In the genomic region with DNA sequence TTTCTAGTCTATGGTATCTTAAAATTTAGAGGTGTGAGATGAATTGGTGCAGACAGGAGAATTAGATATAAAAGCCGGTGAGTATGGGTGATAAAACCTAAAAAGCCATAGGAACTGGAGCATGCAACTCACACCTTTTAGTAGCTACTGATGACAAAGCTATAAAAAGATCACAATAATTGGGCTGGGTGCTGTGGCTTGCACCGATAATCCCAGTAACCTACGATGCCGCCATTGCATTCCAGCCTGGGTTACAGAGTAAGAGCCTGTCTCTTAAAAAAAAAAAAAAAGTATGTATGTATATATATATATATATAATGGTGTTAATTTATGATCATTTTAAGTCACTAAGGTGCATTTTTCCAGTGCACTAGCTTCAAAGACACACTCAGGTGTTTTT, we compare ENCODE assay signal across 31 cellular contexts.
"Had no signal": no experiment of that assay in that cellular context is flagged by ENCODE, and none has a peak within 500 bp of the region (broad histone marks: within the 10 kb centered on the region; RNA-seq: fewer than 3 reads in every experiment).

No MANE protein-coding gene starts in this region.

- H3K27ac ChIP-seq: adrenal gland, body of pancreas, coronary artery, dorsolateral prefrontal cortex, gastrocnemius medialis, right atrium auricular region, stomach, thyroid gland, upper lobe of right lung, WERI-Rb-1 had no signal

- H3K4me3 ChIP-seq: adrenal gland, body of pancreas, coronary artery, dorsolateral prefrontal cortex, gastrocnemius medialis, right atrium auricular region, stomach, thyroid gland, upper lobe of right lung had no signal

- H3K4me1 Mint-ChIP-seq: activated naive CD8-positive, alpha-beta T cell treated with anti-CD3 and anti-CD28 coated beads for 36 hours had no signal

- H3K27ac Mint-ChIP-seq: activated CD4-positive, alpha-beta memory T cell treated with anti-CD3 and anti-CD28 coated beads for 36 hours; activated naive CD4-positive, alpha-beta T cell treated with anti-CD3 and anti-CD28 coated beads for 36 hours; activated naive CD8-positive, alpha-beta T cell treated with anti-CD3 and anti-CD28 coated beads for 36 hours; memory B cell; naive thymus-derived CD8-positive, alpha-beta T cell; stimulated activated naive B cell treated with anti-CD40 and anti-IgM and Interleukin-4, amounts not matched to agents 10 μg/mL and 1 μg/mL and 100 μg/mL, for 72 hours had no signal

- H3K36me3 Mint-ChIP-seq: naive thymus-derived CD8-positive, alpha-beta T cell had no signal

- H3K27me3 Mint-ChIP-seq: activated CD4-positive, alpha-beta memory T cell treated with anti-CD3 and anti-CD28 coated beads for 36 hours; activated naive CD8-positive, alpha-beta T cell treated with anti-CD3 and anti-CD28 coated beads for 36 hours; memory B cell; naive thymus-derived CD8-positive, alpha-beta T cell; stimulated activated naive B cell treated with anti-CD40 and anti-IgM and Interleukin-4, amounts not matched to agents 10 μg/mL and 1 μg/mL and 100 μg/mL, for 72 hours had no signal

- H3K4me1 ChIP-seq: adrenal gland, body of pancreas, gastrocnemius medialis, right atrium auricular region, stomach, thyroid gland, upper lobe of right lung had no signal

- ATAC-seq: activated CD4-positive, CD25-positive, alpha-beta regulatory T cell treated with anti-CD3 and anti-CD28 coated beads, Interleukin-2, amount 50 U/mL, for 24 hours; body of pancreas; gastrocnemius medialis; left cardiac atrium; naive thymus-derived CD8-positive, alpha-beta T cell; stimulated activated naive B cell treated with anti-CD40 and anti-IgM and Interleukin-4, amounts not matched to agents 10 μg/mL and 1 μg/mL and 100 μg/mL, for 72 hours; upper lobe of right lung had no signal

- H3K4me3 Mint-ChIP-seq: activated CD4-positive, alpha-beta memory T cell treated with anti-CD3 and anti-CD28 coated beads for 36 hours; activated naive CD4-positive, alpha-beta T cell treated with anti-CD3 and anti-CD28 coated beads for 36 hours; activated naive CD8-positive, alpha-beta T cell treated with anti-CD3 and anti-CD28 coated beads for 36 hours; activated T-helper 1 cell treated with anti-CD3 and anti-CD28 coated beads, Interleukin-12 subunit alpha, Interleukin-12 subunit beta, Interleukin-2, Interleukin-4 antibody, amounts not matched to agents 30 ng/mL and 10 ng/mL and 1 ng/mL, durations not matched to agents 14 hours and 24 hours and 36 hours; memory B cell; naive thymus-derived CD8-positive, alpha-beta T cell; stimulated activated naive B cell treated with anti-CD40 and anti-IgM and Interleukin-4, amounts not matched to agents 10 μg/mL and 1 μg/mL and 100 μg/mL, for 72 hours had no signal

- DNase-seq: activated CD4-positive, alpha-beta memory T cell treated with anti-CD3 and anti-CD28 coated beads for 36 hours; activated CD4-positive, alpha-beta T cell treated with anti-CD3 and anti-CD28 coated beads for 48 hours; activated CD8-positive, alpha-beta memory T cell treated with anti-CD3 and anti-CD28 coated beads, Interleukin-2, amount 50 U/mL, for 4 hours; activated effector memory CD4-positive, alpha-beta T cell treated with anti-CD3 and anti-CD28 coated beads, Interleukin-2, amount 50 U/mL, for 16 hours; activated naive CD4-positive, alpha-beta T cell treated with anti-CD3 and anti-CD28 coated beads for 36 hours; activated naive CD8-positive, alpha-beta T cell treated with anti-CD3 and anti-CD28 coated beads for 36 hours; activated T-cell treated with anti-CD3 and anti-CD28 coated beads, Interleukin-2, amount 50 U/mL, for 1 hour; adrenal gland; aorta; body of pancreas; dorsolateral prefrontal cortex; effector memory CD4-positive, alpha-beta T cell; erythroblast; gastrocnemius medialis; hippocampal formation; left cardiac atrium; midbrain; naive thymus-derived CD8-positive, alpha-beta T cell; stimulated activated CD4-positive, alpha-beta T cell treated with anti-CD3 and anti-CD28 coated beads, Interleukin-15, amount 100 ng/mL, for 24 hours; stimulated activated CD4-positive, alpha-beta T cell treated with anti-CD3 and anti-CD28 coated beads, Interleukin-2, amount 100 ng/mL, for 24 hours; stimulated activated naive B cell treated with anti-CD40 and anti-IgM and Interleukin-4, amounts not matched to agents 10 μg/mL and 1 μg/mL and 100 μg/mL, for 72 hours; stomach; T-helper 9 cell; thyroid gland; upper lobe of right lung; WERI-Rb-1 had no signal

- H3K9me3 ChIP-seq: adrenal gland, body of pancreas, gastrocnemius medialis, right atrium auricular region, stomach, thyroid gland, upper lobe of right lung had no signal

- H3K27me3 ChIP-seq: adrenal gland, body of pancreas, dorsolateral prefrontal cortex, gastrocnemius medialis, right atrium auricular region, stomach, thyroid gland, upper lobe of right lung had no signal
